24 cellular contexts compared by ENCODE assay signal in genomic region chr7:70586822-70587221, GRCh38.
"Had no signal": no experiment of that assay in that cellular context is flagged by ENCODE, and none has a peak within 500 bp of the region (broad histone marks: within the 10 kb centered on the region; RNA-seq: fewer than 3 reads in every experiment).

No MANE protein-coding gene starts in this region.

- H3K27me3 ChIP-seq: brain microvascular endothelial cell, colonic mucosa, gastroesophageal sphincter, heart left ventricle had no signal

- H3K27ac Mint-ChIP-seq: activated CD4-positive, alpha-beta memory T cell treated with anti-CD3 and anti-CD28 coated beads for 36 hours; activated CD4-positive, alpha-beta T cell treated with anti-CD3 and anti-CD28 coated beads for 36 hours; activated naive CD8-positive, alpha-beta T cell treated with anti-CD3 and anti-CD28 coated beads for 36 hours; activated T-helper 17 cell treated with anti-CD3 and anti-CD28 coated beads, Interleukin-2, amount 50 U/mL, for 72 hours; mesothelial cell of epicardium; nephron progenitor cell; progenitor cell of endocrine pancreas had no signal

- H3K36me3 ChIP-seq: brain microvascular endothelial cell, colonic mucosa, gastroesophageal sphincter, heart left ventricle, WERI-Rb-1 had no signal

- H3K9me3 ChIP-seq: colonic mucosa, gastroesophageal sphincter, heart left ventricle had no signal

- H3K4me1 Mint-ChIP-seq: activated CD4-positive, alpha-beta T cell treated with anti-CD3 and anti-CD28 coated beads for 36 hours; activated naive CD8-positive, alpha-beta T cell treated with anti-CD3 and anti-CD28 coated beads for 36 hours; activated T-helper 17 cell treated with anti-CD3 and anti-CD28 coated beads, Interleukin-2, amount 50 U/mL, for 72 hours had no signal

- H3K4me1 ChIP-seq: heart left ventricle had no signal

- DNase-seq: activated CD4-positive, alpha-beta memory T cell treated with anti-CD3 and anti-CD28 coated beads for 36 hours; activated CD4-positive, alpha-beta T cell treated with anti-CD3 and anti-CD28 coated beads for 36 hours; activated naive CD4-positive, alpha-beta T cell; activated naive CD8-positive, alpha-beta T cell treated with anti-CD3 and anti-CD28 coated beads for 36 hours; activated T-cell treated with anti-CD3 and anti-CD28 coated beads for 4 hours; amygdala; brain microvascular endothelial cell; central memory CD4-positive, alpha-beta T cell; colonic mucosa; erythroblast; heart left ventricle; kidney; nephron progenitor cell; stimulated activated CD4-positive, alpha-beta T cell treated with anti-CD3 and anti-CD28 coated beads, Interleukin-12 subunit alpha, Interleukin-12 subunit beta, amount 100 ng/mL, for 4 hours; stimulated activated CD4-positive, alpha-beta T cell treated with anti-CD3 and anti-CD28 coated beads, Interleukin-1b, Interleukin-23, amount 100 ng/mL, for 48 hours; stimulated activated CD8-positive, alpha-beta memory T cell treated with anti-CD3 and anti-CD28 coated beads, Interleukin-4, amount 100 ng/mL, for 48 hours; stimulated activated naive CD4-positive, alpha-beta T cell; T-helper 2 cell; WERI-Rb-1 had no signal

- H3K36me3 Mint-ChIP-seq: activated CD4-positive, alpha-beta memory T cell treated with anti-CD3 and anti-CD28 coated beads for 36 hours; activated naive CD8-positive, alpha-beta T cell treated with anti-CD3 and anti-CD28 coated beads for 36 hours; mesothelial cell of epicardium had no signal

- H3K9me3 Mint-ChIP-seq: activated CD4-positive, alpha-beta memory T cell treated with anti-CD3 and anti-CD28 coated beads for 36 hours; activated naive CD8-positive, alpha-beta T cell treated with anti-CD3 and anti-CD28 coated beads for 36 hours; activated T-helper 17 cell treated with anti-CD3 and anti-CD28 coated beads, Interleukin-2, amount 50 U/mL, for 72 hours; mesothelial cell of epicardium; nephron progenitor cell had no signal

- H3K27ac ChIP-seq: brain microvascular endothelial cell, colonic mucosa, gastroesophageal sphincter, heart left ventricle, WERI-Rb-1 had no signal

- H3K27me3 Mint-ChIP-seq: activated CD4-positive, alpha-beta memory T cell treated with anti-CD3 and anti-CD28 coated beads for 36 hours; activated CD4-positive, alpha-beta T cell treated with anti-CD3 and anti-CD28 coated beads for 36 hours; activated T-helper 17 cell treated with anti-CD3 and anti-CD28 coated beads, Interleukin-2, amount 50 U/mL, for 72 hours had no signal

- H3K4me3 Mint-ChIP-seq: activated CD4-positive, alpha-beta memory T cell treated with anti-CD3 and anti-CD28 coated beads for 36 hours; activated CD4-positive, alpha-beta T cell treated with anti-CD3 and anti-CD28 coated beads for 36 hours; activated naive CD8-positive, alpha-beta T cell treated with anti-CD3 and anti-CD28 coated beads for 36 hours; activated T-helper 17 cell treated with anti-CD3 and anti-CD28 coated beads, Interleukin-2, amount 50 U/mL, for 72 hours; mesothelial cell of epicardium; nephron progenitor cell had no signal

- ATAC-seq: activated CD4-positive, alpha-beta T cell treated with anti-CD3 and anti-CD28 coated beads for 36 hours; activated T-helper 17 cell treated with anti-CD3 and anti-CD28 coated beads, Interleukin-2, amount 50 U/mL, for 72 hours; gastroesophageal sphincter; heart left ventricle had no signal

- H3K4me3 ChIP-seq: colonic mucosa, gastroesophageal sphincter, heart left ventricle, lung had no signal
